16 cellular contexts compared by ENCODE assay signal in the genomic region with DNA sequence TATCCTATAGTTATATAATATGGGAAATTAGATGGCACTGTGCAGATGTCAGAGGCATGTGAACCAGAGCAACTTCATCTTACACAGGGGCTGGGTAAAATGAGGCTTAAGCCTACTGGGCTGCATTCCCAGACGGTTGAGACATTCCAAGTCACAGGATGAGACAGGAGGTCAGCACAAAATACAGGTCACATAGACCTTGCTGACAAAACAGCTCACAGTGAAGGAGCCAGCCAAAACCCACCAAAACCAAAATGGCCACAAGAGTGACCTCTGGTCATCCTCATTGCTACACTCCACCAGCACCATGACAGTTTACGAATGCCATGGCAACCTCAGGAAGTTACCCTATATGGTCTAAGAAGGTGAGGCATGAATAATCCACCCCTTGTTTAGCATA.
DNase-seq lines count a peak whose midpoint lies in the region; ATAC-seq and TF ChIP-seq lines count a peak whose summit lies in the region.
"Had no signal": no experiment of that assay in that cellular context is flagged by ENCODE, and none has a peak within 500 bp of the region (broad histone marks: within the 10 kb centered on the region; RNA-seq: fewer than 3 reads in every experiment).

No MANE protein-coding gene starts in this region.

- H3K9ac ChIP-seq in mesendoderm (ENCODE audit: low read length) = no peak overlapping the region

- H3K18ac ChIP-seq in mesendoderm (ENCODE audit: low read length) = no peak overlapping the region

- no peak for TF ChIP-seq CTCF in epithelial cell of proximal tubule (conservative IDR thresholded peaks at IDR 0.05; ENCODE audit: low read depth, low read length)

- H3K36me3 ChIP-seq in MG63 (no peaks in the 10 kb centered on the region), mesendoderm (ENCODE audit: control insufficient read depth, insufficient read depth, low read length) (no peaks in the 10 kb centered on the region)
- H3K36me3 ChIP-seq: BE2C had no signal

- no CpG with 5 or more reads among the region's 2 CpGs for WGBS in mesendoderm (ENCODE audit: extremely low coverage, insufficient coverage, low lambda C conversion rate)

- no peaks in the 10 kb centered on the region for H3K4me1 ChIP-seq in mesendoderm (ENCODE audit: control insufficient read depth, low read depth, low read length)
- H3K4me1 ChIP-seq: A549, BE2C had no signal

- no peak overlapping the region for H2BK120ac ChIP-seq in mesendoderm (ENCODE audit: low read depth, low read length)

- H3K4me3 Mint-ChIP-seq in activated naive CD4-positive, alpha-beta T cell treated with anti-CD3 and anti-CD28 coated beads for 36 hours = no peak overlapping the region
- H3K4me3 Mint-ChIP-seq: CD4-positive, alpha-beta memory T cell; IgD-negative memory B cell had no signal

- H3K56ac ChIP-seq in mesendoderm (ENCODE audit: low read length) = no peak overlapping the region

- no peak overlapping the region for H3K23ac ChIP-seq in mesendoderm (ENCODE audit: low read length)

- H4K8ac ChIP-seq in mesendoderm (ENCODE audit: low read depth, low read length) = no peak overlapping the region

- no peak overlapping the region for H2BK15ac ChIP-seq in mesendoderm (replicated peaks; ENCODE audit: low read depth)

- H3K4me1 Mint-ChIP-seq in activated naive CD4-positive, alpha-beta T cell treated with anti-CD3 and anti-CD28 coated beads for 36 hours (ENCODE audit: low read depth) = no peaks in the 10 kb centered on the region
- H3K4me1 Mint-ChIP-seq: CD4-positive, alpha-beta memory T cell; IgD-negative memory B cell had no signal

- H3K27me3 Mint-ChIP-seq in activated naive CD4-positive, alpha-beta T cell treated with anti-CD3 and anti-CD28 coated beads for 36 hours (ENCODE audit: low read depth) = no peaks in the 10 kb centered on the region
- H3K27me3 Mint-ChIP-seq: CD4-positive, alpha-beta memory T cell had no signal

- H3K27ac ChIP-seq in mesendoderm (ENCODE audit: low read depth, low read length) = no peak overlapping the region
- H3K27ac ChIP-seq: A549, C4-2B had no signal

- no peaks in the 10 kb centered on the region for H3K9me3 ChIP-seq in MG63
- H3K9me3 ChIP-seq: A549, BE2C had no signal

- H3K36me3 Mint-ChIP-seq in activated naive CD4-positive, alpha-beta T cell treated with anti-CD3 and anti-CD28 coated beads for 36 hours (ENCODE audit: low read depth) = no peaks in the 10 kb centered on the region
- H3K36me3 Mint-ChIP-seq: CD4-positive, alpha-beta memory T cell; IgD-negative memory B cell had no signal

- H3K27me3 ChIP-seq in MG63 = no peaks in the 10 kb centered on the region
- H3K27me3 ChIP-seq in mesendoderm (ENCODE audit: insufficient read depth, low read length, poor library complexity) = no peaks in the 10 kb centered on the region
- H3K27me3 ChIP-seq: BE2C had no signal

- H3K79me2 ChIP-seq in mesendoderm (ENCODE audit: control insufficient read depth, insufficient read depth, low read length) = no peaks in the 10 kb centered on the region

- no peak overlapping the region for H4K5ac ChIP-seq in mesendoderm (ENCODE audit: low read length)

- DNase-seq in MG63 = peak; percentile 8
- DNase-seq in epithelial cell of proximal tubule (ENCODE audit: low read depth) = peak; percentile 9
- DNase-seq in mesendoderm = peak; percentile 20
- no peak for DNase-seq in stimulated activated CD4-positive, alpha-beta T cell treated with anti-CD3 and anti-CD28 coated beads, Interleukin-4, amount 100 ng/mL, for 24 hours
- DNase-seq in activated naive CD4-positive, alpha-beta T cell treated with anti-CD3 and anti-CD28 coated beads for 36 hours = no peak
- DNase-seq in NCI-H146 (lab: John Stamatoyannopoulos, UW) = no peak
- DNase-seq: BE2C; CD4-positive, alpha-beta memory T cell; DMS153; DMS79 treated with DMSO at 0.1 percent for 48 hours; EL had no signal

- no peak overlapping the region for H3K4me2 ChIP-seq in mesendoderm (ENCODE audit: low read length)
- H3K4me2 ChIP-seq: A549 had no signal

- no peak for ATAC-seq in GM18907 (IDR thresholded peaks at IDR 0.05; ENCODE audit: unreplicated experiment)
- ATAC-seq: A549, HCT116 had no signal

- intact Hi-C loops in activated naive CD4-positive, alpha-beta T cell treated with anti-CD3 and anti-CD28 coated beads for 36 hours (cut with micrococcal nuclease) = no loop called here

- H3K4me3 ChIP-seq in MG63 = no peak overlapping the region
- no peak overlapping the region for H3K4me3 ChIP-seq in epithelial cell of proximal tubule (ENCODE audit: low read depth, low read length)
- H3K4me3 ChIP-seq in mesendoderm (ENCODE audit: low read length) = no peak overlapping the region
- H3K4me3 ChIP-seq: A549 had no signal

- no peak overlapping the region for H2AK5ac ChIP-seq in mesendoderm (ENCODE audit: low read length)

- no peak overlapping the region for H2BK5ac ChIP-seq in mesendoderm (ENCODE audit: low read length)

- no peaks in the 10 kb centered on the region for H3K79me1 ChIP-seq in mesendoderm (ENCODE audit: low read length)

- no peak overlapping the region for H3K27ac Mint-ChIP-seq in activated naive CD4-positive, alpha-beta T cell treated with anti-CD3 and anti-CD28 coated beads for 36 hours
- H3K27ac Mint-ChIP-seq: CD4-positive, alpha-beta memory T cell; IgD-negative memory B cell had no signal

- CTCF ChIA-PET in activated naive CD4-positive, alpha-beta T cell treated with anti-CD3 and anti-CD28 coated beads for 36 hours (lab: Charles Lee) = no interaction called here

- H3K4ac ChIP-seq in mesendoderm (ENCODE audit: low read depth, low read length) = no peak overlapping the region

- no peaks in the 10 kb centered on the region for H3K9me3 Mint-ChIP-seq in activated naive CD4-positive, alpha-beta T cell treated with anti-CD3 and anti-CD28 coated beads for 36 hours
- H3K9me3 Mint-ChIP-seq: IgD-negative memory B cell had no signal

Comparison
In these comparisons a context has a peak if more than half of its experiments do, and no peak if none do; other contexts are left out.
1. DNase-seq: peak in MG63 (single experiment), epithelial cell of proximal tubule (single experiment) and mesendoderm (single experiment); none in stimulated activated CD4-positive, alpha-beta T cell treated with anti-CD3 and anti-CD28 coated beads, Interleukin-4, amount 100 ng/mL, for 24 hours (single experiment), activated naive CD4-positive, alpha-beta T cell treated with anti-CD3 and anti-CD28 coated beads for 36 hours (single experiment) and NCI-H146 (single experiment).